In genomic region chr19:14383556-14383897, GRCh38 we compare ENCODE assay signal across 9 cellular contexts. TPM values are rescaled to one million over a fixed set of nuclear protein-coding genes. Genes with fewer than 3 reads are reported as not detected.
DNase-seq lines count a peak whose midpoint lies in the region; ATAC-seq and TF ChIP-seq lines count a peak whose summit lies in the region.
"Had no signal": no experiment of that assay in that cellular context is flagged by ENCODE, and none has a peak within 500 bp of the region (broad histone marks: within the 10 kb centered on the region; RNA-seq: fewer than 3 reads in every experiment).

No MANE protein-coding gene starts in this region.

- peak; percentile 42 to 51 for DNase-seq in heart right ventricle
- no peak for DNase-seq in Right ventricle myocardium inferior (ENCODE audit: missing footprints)
- DNase-seq in activated T-cell treated with anti-CD3 and anti-CD28 coated beads, Interleukin-2, amount 50 U/mL, for 72 hours = no peak
- DNase-seq in right lobe of liver = no peak
- no peak for DNase-seq in aorta
- no peak for DNase-seq in WTC11 (ENCODE audit: low spot score)
- no peak for DNase-seq in islet precursor cell
- DNase-seq: foreskin melanocyte had no signal

- intact Hi-C loops in heart right ventricle (cut with DNase I) = no loop called here
- intact Hi-C loops in Right ventricle myocardium inferior (cut with DNase I) = no loop called here
- intact Hi-C loops in right lobe of liver (cut with DNase I) = no loop called here
- intact Hi-C loops in aorta (cut with DNase I) = no loop called here

- H3K36me3 ChIP-seq in heart right ventricle (peaks cover 0 to 19% (median 0%) of the 10 kb centered on the region in 9 donors), right lobe of liver (no peaks in the 10 kb centered on the region), aorta (ENCODE audit: control insufficient read depth in 1 of 2, insufficient read depth in 2 of 2, low read length in 1 of 2) (no peaks in the 10 kb centered on the region)

- H3K4me1 ChIP-seq in heart right ventricle (peaks cover 7 to 86% (median 55%) of the 10 kb centered on the region in 9 donors), right lobe of liver (no peaks in the 10 kb centered on the region), aorta (ENCODE audit: control insufficient read depth in 1 of 2, insufficient read depth in 2 of 2, low read length in 2 of 2) (no peaks in the 10 kb centered on the region)

- H3K27me3 ChIP-seq in heart right ventricle (no peaks in the 10 kb centered on the region), right lobe of liver (no peaks in the 10 kb centered on the region), aorta (ENCODE audit: control insufficient read depth in 1 of 2, insufficient read depth in 2 of 2, low read length in 1 of 2) (no peaks in the 10 kb centered on the region)

- H3K4me1 Mint-ChIP-seq in activated T-cell treated with anti-CD3 and anti-CD28 coated beads, Interleukin-2, amount 50 U/mL, for 72 hours (ENCODE audit: low read depth) = peaks cover 41% of the 10 kb centered on the region
- H3K4me1 Mint-ChIP-seq in WTC11 = peaks cover 26% of the 10 kb centered on the region

- H3K36me3 Mint-ChIP-seq in activated T-cell treated with anti-CD3 and anti-CD28 coated beads, Interleukin-2, amount 50 U/mL, for 72 hours (ENCODE audit: insufficient read depth in 2 of 2) = peaks cover 19 to 30% of the 10 kb centered on the region in 2 donors
- no peaks in the 10 kb centered on the region for H3K36me3 Mint-ChIP-seq in WTC11

- H3K4me3 Mint-ChIP-seq in activated T-cell treated with anti-CD3 and anti-CD28 coated beads, Interleukin-2, amount 50 U/mL, for 72 hours = peak overlapping the region; percentile 89 to 92
- no peak overlapping the region for H3K4me3 Mint-ChIP-seq in WTC11

- H3K9me3 ChIP-seq in heart right ventricle (no peaks in the 10 kb centered on the region), right lobe of liver (no peaks in the 10 kb centered on the region), aorta (ENCODE audit: control insufficient read depth, low read length) (no peaks in the 10 kb centered on the region)

- 31 to 52% methylated on average over 3 of the region's 3 CpGs for WGBS in heart right ventricle, 2 donors
- WGBS in right lobe of liver (ENCODE audit: insufficient coverage, low coverage, low lambda C conversion rate, missing lambda C conversion rate) = 0% methylated on average over 1 of the region's 3 CpGs
- 10 to 14% methylated on average over 3 of the region's 3 CpGs for whole genome bisulfite sequencing in aorta, 2 donors

- H3K4me3 ChIP-seq in heart right ventricle = peak overlapping the region in 8 of 10 donors; percentile 17 to 96 (median 80)
- peak overlapping the region; percentile 21 to 52 (median 49) for H3K4me3 ChIP-seq in right lobe of liver
- H3K4me3 ChIP-seq in aorta (ENCODE audit: low read length in 2 of 2) = peak overlapping the region; percentile 2 to 43

- H3K27ac ChIP-seq in heart right ventricle = peak overlapping the region in 9 of 10 donors; percentile 47 to 96 (median 76)
- peak overlapping the region; percentile 50 to 81 (median 79) for H3K27ac ChIP-seq in right lobe of liver
- H3K27ac ChIP-seq in aorta (ENCODE audit: low read depth in 1 of 2, low read length in 2 of 2) = peak overlapping the region; percentile 54 to 88

- CTCF ChIA-PET in WTC11 (lab: Charles Lee) = interaction anchor here (0.6 to 5.7 kb wide), 4 partner anchors 11 to 173 kb away, joined by 3 to 38 read pairs (median 4); no protein-coding TSS in a partner anchor

- no peaks in the 10 kb centered on the region for H3K9me3 Mint-ChIP-seq in activated T-cell treated with anti-CD3 and anti-CD28 coated beads, Interleukin-2, amount 50 U/mL, for 72 hours
- no peaks in the 10 kb centered on the region for H3K9me3 Mint-ChIP-seq in WTC11

- POLR2A ChIA-PET in WTC11 (lab: Charles Lee) = interaction anchor here (0.6 kb wide), 1 partner anchor 23 kb away, joined by 3 read pairs; no protein-coding TSS in a partner anchor

- H3K27ac Mint-ChIP-seq in activated T-cell treated with anti-CD3 and anti-CD28 coated beads, Interleukin-2, amount 50 U/mL, for 72 hours = peak overlapping the region; percentile 94
- H3K27ac Mint-ChIP-seq in WTC11 = no peak overlapping the region

- no peak for ATAC-seq in heart right ventricle
- ATAC-seq in Right ventricle myocardium inferior = no peak
- ATAC-seq in activated T-cell treated with anti-CD3 and anti-CD28 coated beads, Interleukin-2, amount 50 U/mL, for 72 hours (replicated peaks in 1 of 2) = no peak
- peak in 1 of 4 donors; percentile 5 for ATAC-seq in right lobe of liver
- no peak for ATAC-seq in aorta (ENCODE audit: low FRiP score)
- no peak for ATAC-seq in GM21737 (IDR thresholded peaks at IDR 0.05; ENCODE audit: unreplicated experiment)
- no peak for ATAC-seq in WTC11

- H3K27me3 Mint-ChIP-seq in activated T-cell treated with anti-CD3 and anti-CD28 coated beads, Interleukin-2, amount 50 U/mL, for 72 hours (ENCODE audit: low read depth) = no peaks in the 10 kb centered on the region
- peaks cover 6% of the 10 kb centered on the region; the same call in 1 of the 2 replicates for H3K27me3 Mint-ChIP-seq in WTC11 (ENCODE audit: low read depth)

- TF ChIP-seq POLR2A in right lobe of liver (IDR thresholded peaks at IDR 0.05) = no peak

- no peak for TF ChIP-seq CTCF in heart right ventricle (IDR thresholded peaks at IDR 0.05)
- no peak for TF ChIP-seq CTCF in right lobe of liver (IDR thresholded peaks at IDR 0.05)
- no peak for TF ChIP-seq CTCF in WTC11 (IDR thresholded peaks at IDR 0.05)

TF ChIP-seq in WTC11, 78 proteins besides CTCF, POLR2A, EP300 and RAD21 (continues in another document):
- TF ChIP-seq ZNF423 (CRISPR knock-in tag; IDR thresholded peaks at IDR 0.05) (no peak), ZSCAN18 (CRISPR knock-in tag; IDR thresholded peaks at IDR 0.05) (no peak), ELF4 (CRISPR knock-in tag; IDR thresholded peaks at IDR 0.05; ENCODE audit: low read depth) (no peak), ZNF416 (CRISPR knock-in tag; IDR thresholded peaks at IDR 0.05) (no peak), FOXJ3 (CRISPR knock-in tag; IDR thresholded peaks at IDR 0.05; ENCODE audit: borderline replicate concordance) (no peak), JUN (CRISPR knock-in tag; IDR thresholded peaks at IDR 0.05) (no peak), GTF2I (CRISPR knock-in tag; conservative IDR thresholded peaks at IDR 0.05) (no peak)

RNA-seq across cellular contexts. Expression of gene ADGRE5, which starts 2.3 kb away (rescaled TPM):
- total RNA-seq in heart right ventricle = 10 to 100 TPM; 24.0 to 58.0 (median 32.8) TPM
- polyA plus RNA-seq in heart right ventricle = 10 to 100 TPM; 14.5 to 30.6 TPM
- total RNA-seq in Right ventricle myocardium inferior = 32.6 TPM
- 100 to 1,000 TPM; 316 to 369 TPM for total RNA-seq in activated T-cell treated with anti-CD3 and anti-CD28 coated beads, Interleukin-2, amount 50 U/mL, for 72 hours
- total RNA-seq in right lobe of liver = 10 to 100 TPM in 5 of 6 experiments, 1 to 10 TPM in 1; 7.9 to 21.5 (median 15.3) TPM
- 100 to 1,000 TPM; 158 to 337 TPM for total RNA-seq in aorta
- 10 to 100 TPM; 38.6 to 92.7 TPM for polyA plus RNA-seq in aorta
- total RNA-seq in WTC11 (2021) = 3.2 to 4.0 TPM (median 3.9 TPM) in 3 replicates

RNA-seq across cellular contexts. Expression of gene DDX39A, which starts 35.6 kb away (rescaled TPM):
- total RNA-seq in heart right ventricle (10 to 100 TPM; 15.4 to 39.6 (median 21.7) TPM), Right ventricle myocardium inferior (32.2 TPM), right lobe of liver (10 to 100 TPM; 12.9 to 34.5 (median 24.6) TPM), aorta (10 to 100 TPM; 45.0 to 49.5 TPM), WTC11 (2021) (103 to 136 TPM (median 105 TPM) in 3 replicates)
- polyA plus RNA-seq in heart right ventricle (100 to 1,000 TPM in 1 of 2 donors, 10 to 100 TPM in 1; 78.3 to 110 TPM), aorta (10 to 100 TPM; 28.5 to 98.7 TPM)
- total RNA-seq in activated T-cell treated with anti-CD3 and anti-CD28 coated beads, Interleukin-2, amount 50 U/mL, for 72 hours = 100 to 1,000 TPM; 225 to 236 TPM

RNA-seq across cellular contexts. Expression of gene PKN1, which starts 49.6 kb away (rescaled TPM):
- total RNA-seq in heart right ventricle (100 to 1,000 TPM in 9 of 10 donors, 10 to 100 TPM in 1; 85.2 to 176 (median 126) TPM), Right ventricle myocardium inferior (149 TPM), right lobe of liver (10 to 100 TPM; 19.5 to 49.4 (median 34.1) TPM), aorta (100 to 1,000 TPM; 106 to 112 TPM), WTC11 (2021) (170 to 197 TPM (median 187 TPM) in 3 replicates)
- polyA plus RNA-seq in heart right ventricle (100 to 1,000 TPM; 108 to 146 TPM), aorta (10 to 100 TPM; 38.7 to 68.1 TPM)
- total RNA-seq in activated T-cell treated with anti-CD3 and anti-CD28 coated beads, Interleukin-2, amount 50 U/mL, for 72 hours = 100 to 1,000 TPM; 239 to 278 TPM

Comparison
In these comparisons a context has a peak if more than half of its experiments do, and no peak if none do; other contexts are left out.
1. DNase-seq: peak in heart right ventricle (2 of 2); none in Right ventricle myocardium inferior (single experiment), activated T-cell treated with anti-CD3 and anti-CD28 coated beads, Interleukin-2, amount 50 U/mL, for 72 hours (0 of 2), right lobe of liver (0 of 3), aorta (0 of 2), WTC11 (single experiment) and islet precursor cell (single experiment).
2. H3K4me3 ChIP-seq: peak in every context shown above with its lines; median percentile 80 in heart right ventricle; 49 in right lobe of liver; 22 in aorta.
3. Peak in every context shown above with its lines, with median percentiles within 50 percentile points of each other: H3K27ac ChIP-seq.